In the genomic region with DNA sequence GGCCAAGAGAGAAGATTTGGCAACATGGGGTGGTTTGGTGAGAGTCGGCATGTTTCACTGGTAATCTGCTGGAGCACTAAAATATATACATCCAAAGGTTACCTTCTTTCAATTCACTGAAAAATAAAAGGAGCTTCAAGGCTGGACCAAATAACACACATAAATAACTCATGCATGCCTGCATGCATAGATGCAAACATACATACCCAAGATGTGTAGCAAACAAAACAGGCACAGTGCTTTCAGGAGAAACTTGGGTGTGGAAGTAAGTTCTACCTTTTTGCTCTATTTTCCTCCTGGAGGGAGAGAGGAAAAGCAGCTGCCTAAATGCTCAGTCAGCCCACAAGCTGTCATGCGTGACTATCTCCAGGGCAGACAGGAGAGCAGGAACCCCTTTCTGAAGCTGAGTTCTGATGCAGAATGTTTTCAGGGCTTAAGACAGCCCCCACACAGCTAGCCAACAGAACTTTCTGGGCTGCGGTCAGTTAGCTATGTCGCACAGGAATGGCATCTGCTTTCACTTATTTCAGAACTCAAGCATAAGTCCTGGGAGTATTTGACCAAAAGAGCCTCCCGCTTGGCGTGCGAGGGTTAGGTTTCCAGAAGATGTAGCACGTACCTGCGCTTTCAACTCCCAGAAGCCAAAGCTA, we compare ENCODE assay signal across 1 cellular context.
TF ChIP-seq lines count a peak whose summit lies in the region.

No MANE protein-coding gene starts in this region.

TF ChIP-seq in A549, 52 proteins besides CTCF, POLR2A, EP300 and RAD21 (continued from another document):
- TF ChIP-seq, protein P1, sequence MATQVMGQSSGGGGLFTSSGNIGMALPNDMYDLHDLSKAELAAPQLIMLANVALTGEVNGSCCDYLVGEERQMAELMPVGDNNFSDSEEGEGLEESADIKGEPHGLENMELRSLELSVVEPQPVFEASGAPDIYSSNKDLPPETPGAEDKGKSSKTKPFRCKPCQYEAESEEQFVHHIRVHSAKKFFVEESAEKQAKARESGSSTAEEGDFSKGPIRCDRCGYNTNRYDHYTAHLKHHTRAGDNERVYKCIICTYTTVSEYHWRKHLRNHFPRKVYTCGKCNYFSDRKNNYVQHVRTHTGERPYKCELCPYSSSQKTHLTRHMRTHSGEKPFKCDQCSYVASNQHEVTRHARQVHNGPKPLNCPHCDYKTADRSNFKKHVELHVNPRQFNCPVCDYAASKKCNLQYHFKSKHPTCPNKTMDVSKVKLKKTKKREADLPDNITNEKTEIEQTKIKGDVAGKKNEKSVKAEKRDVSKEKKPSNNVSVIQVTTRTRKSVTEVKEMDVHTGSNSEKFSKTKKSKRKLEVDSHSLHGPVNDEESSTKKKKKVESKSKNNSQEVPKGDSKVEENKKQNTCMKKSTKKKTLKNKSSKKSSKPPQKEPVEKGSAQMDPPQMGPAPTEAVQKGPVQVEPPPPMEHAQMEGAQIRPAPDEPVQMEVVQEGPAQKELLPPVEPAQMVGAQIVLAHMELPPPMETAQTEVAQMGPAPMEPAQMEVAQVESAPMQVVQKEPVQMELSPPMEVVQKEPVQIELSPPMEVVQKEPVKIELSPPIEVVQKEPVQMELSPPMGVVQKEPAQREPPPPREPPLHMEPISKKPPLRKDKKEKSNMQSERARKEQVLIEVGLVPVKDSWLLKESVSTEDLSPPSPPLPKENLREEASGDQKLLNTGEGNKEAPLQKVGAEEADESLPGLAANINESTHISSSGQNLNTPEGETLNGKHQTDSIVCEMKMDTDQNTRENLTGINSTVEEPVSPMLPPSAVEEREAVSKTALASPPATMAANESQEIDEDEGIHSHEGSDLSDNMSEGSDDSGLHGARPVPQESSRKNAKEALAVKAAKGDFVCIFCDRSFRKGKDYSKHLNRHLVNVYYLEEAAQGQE (IDR thresholded peaks at IDR 0.05), result no peak
- TF ChIP-seq NPAS2 (CRISPR knock-in tag; IDR thresholded peaks at IDR 0.05; ENCODE audit: borderline replicate concordance), result no peak
- TF ChIP-seq, protein P2, sequence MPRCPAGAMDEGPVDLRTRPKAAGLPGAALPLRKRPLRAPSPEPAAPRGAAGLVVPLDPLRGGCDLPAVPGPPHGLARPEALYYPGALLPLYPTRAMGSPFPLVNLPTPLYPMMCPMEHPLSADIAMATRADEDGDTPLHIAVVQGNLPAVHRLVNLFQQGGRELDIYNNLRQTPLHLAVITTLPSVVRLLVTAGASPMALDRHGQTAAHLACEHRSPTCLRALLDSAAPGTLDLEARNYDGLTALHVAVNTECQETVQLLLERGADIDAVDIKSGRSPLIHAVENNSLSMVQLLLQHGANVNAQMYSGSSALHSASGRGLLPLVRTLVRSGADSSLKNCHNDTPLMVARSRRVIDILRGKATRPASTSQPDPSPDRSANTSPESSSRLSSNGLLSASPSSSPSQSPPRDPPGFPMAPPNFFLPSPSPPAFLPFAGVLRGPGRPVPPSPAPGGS (IDR thresholded peaks at IDR 0.05), result no peak
- TF ChIP-seq, protein P3, sequence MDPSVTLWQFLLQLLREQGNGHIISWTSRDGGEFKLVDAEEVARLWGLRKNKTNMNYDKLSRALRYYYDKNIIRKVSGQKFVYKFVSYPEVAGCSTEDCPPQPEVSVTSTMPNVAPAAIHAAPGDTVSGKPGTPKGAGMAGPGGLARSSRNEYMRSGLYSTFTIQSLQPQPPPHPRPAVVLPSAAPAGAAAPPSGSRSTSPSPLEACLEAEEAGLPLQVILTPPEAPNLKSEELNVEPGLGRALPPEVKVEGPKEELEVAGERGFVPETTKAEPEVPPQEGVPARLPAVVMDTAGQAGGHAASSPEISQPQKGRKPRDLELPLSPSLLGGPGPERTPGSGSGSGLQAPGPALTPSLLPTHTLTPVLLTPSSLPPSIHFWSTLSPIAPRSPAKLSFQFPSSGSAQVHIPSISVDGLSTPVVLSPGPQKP (IDR thresholded peaks at IDR 0.05; ENCODE audit: low read depth, low read length), result no peak
- TF ChIP-seq ZSCAN20 (CRISPR knock-in tag; IDR thresholded peaks at IDR 0.05), result 0 out of 2 replicates have a peak, but pooled peaks have one; percentile 12
